Comparison of ENCODE assay signal across 9 cellular contexts in the genomic region with DNA sequence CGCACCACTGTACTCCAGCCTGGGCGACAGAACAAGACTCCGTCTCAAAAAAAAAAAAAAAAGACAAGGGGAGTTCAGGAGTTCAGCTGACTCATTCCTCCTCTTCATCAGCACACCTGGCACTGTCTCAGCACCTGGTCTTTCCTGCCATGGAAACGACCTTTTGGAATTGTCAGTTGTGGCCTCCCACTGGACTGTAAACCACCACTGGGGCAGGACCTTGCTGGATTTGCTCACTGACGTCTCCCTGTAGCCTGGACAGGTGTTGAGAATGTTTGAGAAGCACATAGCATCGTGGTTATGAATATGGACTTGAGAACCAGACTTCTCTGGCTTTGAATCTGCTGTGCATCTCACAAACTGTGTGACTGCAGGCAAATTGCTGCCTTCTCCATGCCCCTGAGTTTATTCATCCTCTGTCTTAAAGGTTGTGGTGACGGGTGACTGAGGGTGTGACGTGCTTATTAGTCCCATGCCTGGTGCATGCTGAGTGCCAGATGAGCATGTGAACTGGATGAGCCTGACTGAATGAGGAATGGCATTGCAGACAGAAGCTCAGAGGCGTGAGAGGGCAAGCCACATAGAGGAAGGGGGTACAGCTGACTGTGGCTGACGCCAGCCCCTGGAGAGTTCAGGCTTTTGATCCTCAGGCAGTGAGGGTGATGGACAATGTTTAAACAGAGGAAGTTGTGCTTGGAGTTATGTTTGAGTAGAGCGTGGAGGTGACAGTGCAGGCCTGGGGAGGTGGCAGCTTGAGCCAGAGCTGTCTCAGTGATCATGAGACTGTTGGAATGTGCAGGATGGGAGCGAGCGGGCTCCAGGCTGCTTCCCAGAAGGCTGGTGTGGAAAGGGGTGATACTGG.
DNase-seq lines count a peak whose midpoint lies in the region; ATAC-seq and TF ChIP-seq lines count a peak whose summit lies in the region.
"Had no signal": no experiment of that assay in that cellular context is flagged by ENCODE, and none has a peak within 500 bp of the region (broad histone marks: within the 10 kb centered on the region; RNA-seq: fewer than 3 reads in every experiment).

No MANE protein-coding gene starts in this region.

- peak overlapping the region in 19 of 21 experiments; percentile 19 to 91 (median 57) for H3K27ac ChIP-seq in skin epidermis
- H3K27ac ChIP-seq: 22Rv1 had no signal

- ATAC-seq in HG03159 (IDR thresholded peaks at IDR 0.05; ENCODE audit: unreplicated experiment): no peak

- no peak overlapping the region for H3K4me3 ChIP-seq in foreskin fibroblast (ENCODE audit: low read depth in 1 of 2, low read length in 2 of 2)
- no peak overlapping the region for H3K4me3 ChIP-seq in skin epidermis

- DNase-seq in DMS153 (lab: John Stamatoyannopoulos, UW) (peak; percentile 28), DMS153 treated with DMSO at 0.1 percent for 48 hours (lab: John Stamatoyannopoulos, UW; ENCODE audit: unreplicated experiment) (no peak), SW480 (ENCODE audit: low spot score) (peak; percentile 79), foreskin fibroblast (peak; percentile 72 to 74), NCI-H1092 (lab: John Stamatoyannopoulos, UW) (no peak), Kasumi-1 (lab: John Stamatoyannopoulos, UW) (no peak)

- no peak for TF ChIP-seq CTCF in foreskin fibroblast (IDR thresholded peaks at IDR 0.05; ENCODE audit: low read depth, low read length)

Comparison
In these comparisons a context has a peak if more than half of its experiments do, and no peak if none do; other contexts are left out.
1. DNase-seq: peak in DMS153 (single experiment), SW480 (single experiment) and foreskin fibroblast (2 of 2); none in DMS153 treated with DMSO at 0.1 percent for 48 hours (single experiment), NCI-H1092 (single experiment) and Kasumi-1 (0 of 2).